Comparison of ENCODE assay signal across 26 cellular contexts in genomic region chr4:189420488-189420887, GRCh38.
"Had no signal": no experiment of that assay in that cellular context is flagged by ENCODE, and none has a peak within 500 bp of the region (broad histone marks: within the 10 kb centered on the region; RNA-seq: fewer than 3 reads in every experiment).

No MANE protein-coding gene starts in this region.

- ATAC-seq: activated naive CD4-positive, alpha-beta T cell treated with anti-CD3 and anti-CD28 coated beads, Interleukin-2, amount 50 U/mL, for 72 hours; activated T-cell treated with anti-CD3 and anti-CD28 coated beads, Interleukin-2, amount 50 U/mL, for 72 hours; esophagus mucosa had no signal

- FAIRE-seq: frontal cortex had no signal

- H3K4me3 ChIP-seq: ascending aorta, breast epithelium, cardiac muscle cell, colonic mucosa had no signal

- H3K27ac ChIP-seq: ascending aorta, breast epithelium, cardiac muscle cell, colonic mucosa had no signal

- H3K4me1 ChIP-seq: ascending aorta, breast epithelium, colonic mucosa had no signal

- DNase-seq: activated CD4-positive, alpha-beta memory T cell treated with anti-CD3 and anti-CD28 coated beads, Interleukin-2, amount 10 ng/mL, durations not matched to agents 7 days and 5 days; activated CD4-positive, alpha-beta T cell treated with anti-CD3 and anti-CD28 coated beads for 1 hour; activated CD4-positive, alpha-beta T cell treated with anti-CD3 and anti-CD28 coated beads for 4 hours; activated CD4-positive, alpha-beta T cell treated with anti-CD3 and anti-CD28 coated beads, Interleukin-2, amount 10 ng/mL, durations not matched to agents 7 days and 5 days; activated CD4-positive, alpha-beta T cell treated with anti-CD3 and anti-CD28 coated beads, Interleukin-2, amount 50 U/mL, for 4 hours; activated CD4-positive, CD25-positive, alpha-beta regulatory T cell; activated CD8-positive, alpha-beta memory T cell treated with anti-CD3 and anti-CD28 coated beads, Interleukin-2, amount 50 U/mL, for 48 hours; activated gamma-delta T cell; activated naive CD4-positive, alpha-beta T cell; activated naive CD4-positive, alpha-beta T cell treated with anti-CD3 and anti-CD28 coated beads, Interleukin-2, amount 10 ng/mL, durations not matched to agents 7 days and 5 days; activated naive CD8-positive, alpha-beta T cell treated with anti-CD3 and anti-CD28 coated beads, Interleukin-2, amount 10 ng/mL, durations not matched to agents 7 days and 5 days; activated T-cell treated with anti-CD3 and anti-CD28 coated beads for 4 hours; activated T-cell treated with anti-CD3 and anti-CD28 coated beads, Interleukin-2, amount 50 U/mL, for 24 hours; activated T-cell treated with anti-CD3 and anti-CD28 coated beads, Interleukin-2, amount 50 U/mL, for 72 hours; central memory CD4-positive, alpha-beta T cell; cerebellar nuclear complex; colonic mucosa; effector CD8-positive, alpha-beta T cell; foreskin fibroblast; T-helper 2 cell had no signal

- H3K9me3 ChIP-seq: ascending aorta, breast epithelium, colonic mucosa had no signal

- H3K36me3 ChIP-seq: ascending aorta, breast epithelium, cardiac muscle cell, colonic mucosa had no signal

- H3K27me3 ChIP-seq: ascending aorta, breast epithelium, cardiac muscle cell, colonic mucosa had no signal
